ENCODE assay signal across 11 cellular contexts in the genomic region with DNA sequence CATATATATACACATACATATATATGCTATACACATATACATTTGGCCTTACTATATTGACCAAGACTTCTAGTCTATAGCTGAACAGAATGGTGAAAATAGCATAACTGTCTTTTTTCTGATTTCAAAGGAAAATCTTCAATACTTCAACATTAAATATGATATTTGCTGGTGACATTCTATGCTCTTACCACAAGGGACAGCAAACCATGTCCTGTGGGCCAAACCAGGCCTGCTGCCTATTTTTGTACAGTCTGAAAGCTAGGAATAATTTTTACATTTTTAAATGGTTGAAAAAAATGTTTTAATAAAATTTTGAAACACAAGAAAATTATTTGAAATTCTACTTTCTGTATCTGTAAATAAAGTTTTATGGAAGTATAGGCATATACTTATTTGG.
DNase-seq lines count a peak whose midpoint lies in the region; ATAC-seq and TF ChIP-seq lines count a peak whose summit lies in the region.
"Had no signal": no experiment of that assay in that cellular context is flagged by ENCODE, and none has a peak within 500 bp of the region (broad histone marks: within the 10 kb centered on the region; RNA-seq: fewer than 3 reads in every experiment).

No MANE protein-coding gene starts in this region.

- H2AFZ ChIP-seq in neural progenitor cell (replicated peaks), result no peak overlapping the region

- H3K27ac ChIP-seq in brain microvascular endothelial cell (no peak overlapping the region), neural progenitor cell (no peak overlapping the region)
- H3K27ac ChIP-seq: tibial artery had no signal

- no peaks in the 10 kb centered on the region for H3K36me3 Mint-ChIP-seq in neural progenitor cell

- H3K4me3 Mint-ChIP-seq in neural progenitor cell, result no peak overlapping the region

- H3K9me3 Mint-ChIP-seq in neural progenitor cell, result no peaks in the 10 kb centered on the region

- in situ Hi-C loops in brain microvascular endothelial cell (cut with HindIII; ENCODE audit: low pct_ligation_motif_present, low sequenced_read_pairs), result no loop called here

- H3K4me1 Mint-ChIP-seq in neural progenitor cell, result no peaks in the 10 kb centered on the region

- H3K79me2 ChIP-seq in neural progenitor cell (ENCODE audit: low read depth), result no peaks in the 10 kb centered on the region

- no peaks in the 10 kb centered on the region for H4K20me1 ChIP-seq in neural progenitor cell (ENCODE audit: low read depth)

- H3K27me3 Mint-ChIP-seq in neural progenitor cell (ENCODE audit: insufficient read depth, low read depth), result no peaks in the 10 kb centered on the region

- no peak overlapping the region for H3K4me2 ChIP-seq in neural progenitor cell

- no peak overlapping the region for H3K9ac ChIP-seq in neural progenitor cell

- no peaks in the 10 kb centered on the region for H3K27me3 ChIP-seq in brain microvascular endothelial cell (replicated peaks)
- no peaks in the 10 kb centered on the region for H3K27me3 ChIP-seq in neural progenitor cell
- H3K27me3 ChIP-seq: tibial artery had no signal

- H3K27ac Mint-ChIP-seq in neural progenitor cell, result no peak overlapping the region

- H3K4me3 ChIP-seq in Jurkat, Clone E6-1 (ENCODE audit: low read length), result no peak overlapping the region
- H3K4me3 ChIP-seq in brain microvascular endothelial cell (ENCODE audit: low read depth, low read length) (no peak overlapping the region), neural progenitor cell (no peak overlapping the region)
- H3K4me3 ChIP-seq: tibial artery had no signal

- H3F3A ChIP-seq in neural progenitor cell (ENCODE audit: low read depth), result no peaks in the 10 kb centered on the region

- H3K4me1 ChIP-seq in neural progenitor cell, result no peaks in the 10 kb centered on the region
- H3K4me1 ChIP-seq: tibial artery had no signal

- TF ChIP-seq CTCF in brain microvascular endothelial cell (IDR thresholded peaks at IDR 0.05; ENCODE audit: low read depth, low read length, missing control alignments) (peak; percentile 64), neural progenitor cell (IDR thresholded peaks at IDR 0.05) (peak; percentile 2)

- DNase-seq in ELR (ENCODE audit: low read depth) (peak; percentile 26), brain microvascular endothelial cell (no peak), neural progenitor cell (ENCODE audit: low spot score) (no peak), NCI-H1105 treated with DMSO at 0.1 percent for 48 hours (lab: John Stamatoyannopoulos, UW) (no peak)
- peak; percentile 1 for DNase-seq in Jurkat, Clone E6-1 (ENCODE audit: low read depth, low spot score)
- DNase-seq: activated CD4-positive, alpha-beta T cell treated with anti-CD3 and anti-CD28 coated beads for 4 hours; activated gamma-delta T cell treated with Interleukin-2 at 50 U/mL for 16 hours; NCI-H2107; tibial artery had no signal

- H3K9me3 ChIP-seq in neural progenitor cell (ENCODE audit: low read depth), result no peaks in the 10 kb centered on the region
- H3K9me3 ChIP-seq: tibial artery had no signal

- H3K36me3 ChIP-seq in brain microvascular endothelial cell (replicated peaks) (no peaks in the 10 kb centered on the region), neural progenitor cell (no peaks in the 10 kb centered on the region)
- H3K36me3 ChIP-seq: tibial artery had no signal

- no peak for ATAC-seq in HG03571 (IDR thresholded peaks at IDR 0.05; ENCODE audit: unreplicated experiment)
- ATAC-seq in GM18873 (IDR thresholded peaks at IDR 0.05; ENCODE audit: low FRiP score, unreplicated experiment), result no peak

Comparison
In these comparisons a context has a peak if more than half of its experiments do, and no peak if none do; other contexts are left out.
1. DNase-seq: peak in ELR (single experiment) and Jurkat, Clone E6-1 (single experiment); none in brain microvascular endothelial cell (single experiment), neural progenitor cell (single experiment) and NCI-H1105 treated with DMSO at 0.1 percent for 48 hours (single experiment).